8 cellular contexts compared by ENCODE assay signal in the genomic region with DNA sequence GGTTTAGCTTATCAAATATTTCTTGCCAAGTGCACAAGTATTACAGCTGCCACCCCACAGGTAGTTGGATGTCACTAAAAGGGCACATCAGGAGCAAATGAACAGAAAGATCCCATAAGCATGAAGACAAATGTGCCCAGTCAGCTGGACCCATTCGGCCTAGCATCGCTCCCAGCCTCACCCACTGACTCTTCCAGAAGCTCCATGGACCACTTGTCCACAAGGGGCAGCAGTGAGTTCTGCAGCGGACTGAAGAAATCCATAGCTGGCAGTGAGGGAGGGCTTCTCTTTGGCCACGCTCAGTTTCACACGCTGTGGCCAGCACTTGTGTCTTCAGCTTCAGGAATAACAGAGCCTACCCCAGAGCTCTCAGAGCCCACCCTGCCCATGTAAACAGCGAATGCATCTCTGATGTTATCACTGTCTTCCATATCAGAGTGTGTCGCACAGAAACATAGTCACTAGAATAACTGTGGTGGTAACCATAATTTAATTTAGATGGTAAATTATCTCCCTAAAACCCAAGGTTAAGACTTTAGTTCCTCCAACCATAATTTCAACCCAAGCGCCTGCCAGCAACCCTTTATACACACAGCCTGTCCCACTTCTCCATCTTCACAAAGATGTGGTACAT. TPM values are rescaled to one million over a fixed set of nuclear protein-coding genes. Genes with fewer than 3 reads are reported as not detected.
DNase-seq lines count a peak whose midpoint lies in the region; ATAC-seq, FAIRE-seq and TF ChIP-seq lines count a peak whose summit lies in the region.

No MANE protein-coding gene starts in this region.

- ATAC-seq in GM18502 (IDR thresholded peaks at IDR 0.05; ENCODE audit: poor library complexity, unreplicated experiment) (peak; percentile 75), HG03103 (IDR thresholded peaks at IDR 0.05; ENCODE audit: low read depth, unreplicated experiment) (peak; percentile 65)
- peak; percentile 78 for ATAC-seq in activated CD8-positive, alpha-beta T cell treated with anti-CD3 and anti-CD28 coated beads for 36 hours

- no peak overlapping the region for H2BK120ac ChIP-seq in H1 (replicated peaks; ENCODE audit: low read depth, low read length)

- H3K9ac ChIP-seq in H1 (replicated peaks in 1 of 4; ENCODE audit: extremely low read depth in 1 of 4, low read depth in 3 of 4, low read length in 3 of 4), result no peak overlapping the region

- H3K4me1 ChIP-seq in H1 (replicated peaks in 1 of 4; ENCODE audit: control insufficient read depth in 3 of 4, insufficient read depth in 4 of 4, low read length in 3 of 4), result no peaks in the 10 kb centered on the region

- H3K27ac Mint-ChIP-seq in activated CD8-positive, alpha-beta T cell treated with anti-CD3 and anti-CD28 coated beads for 36 hours, result no peak overlapping the region

- H3K23me2 ChIP-seq in H1 (ENCODE audit: low read depth, low read length), result no peaks in the 10 kb centered on the region

- H2BK12ac ChIP-seq in H1 (ENCODE audit: low read depth, low read length), result no peak overlapping the region

- POLR2A ChIA-PET in activated CD8-positive, alpha-beta T cell treated with anti-CD3 and anti-CD28 coated beads for 36 hours (lab: Charles Lee), result interaction anchor here (0.6 kb wide), 1 partner anchor 561 kb away, joined by 3 read pairs; no protein-coding TSS in a partner anchor
- POLR2A ChIA-PET in H1 (lab: Charles Lee; ENCODE audit: partially characterized antibody), result interaction anchor here (1.0 kb wide), 1 partner anchor 14 kb away, joined by 3 read pairs; no protein-coding TSS in a partner anchor

- no peak overlapping the region for H4K5ac ChIP-seq in H1 (ENCODE audit: insufficient read length, low read depth, low read length)

- H3K36me3 ChIP-seq in H1 (ENCODE audit: control insufficient read depth in 2 of 4, insufficient read depth in 4 of 4, low read length in 3 of 4), result no peaks in the 10 kb centered on the region

- H3K36me3 Mint-ChIP-seq in activated CD8-positive, alpha-beta T cell treated with anti-CD3 and anti-CD28 coated beads for 36 hours (ENCODE audit: low read depth), result no peaks in the 10 kb centered on the region

- H3K9me3 ChIP-seq in H1 (ENCODE audit: insufficient read depth in 2 of 2, low read depth in 1 of 2, low read length in 1 of 2), result no peaks in the 10 kb centered on the region

- H3K27ac ChIP-seq in H1 (ENCODE audit: low read depth, low read length), result no peak overlapping the region

- H3K79me1 ChIP-seq in H1 (ENCODE audit: low read depth, low read length), result no peaks in the 10 kb centered on the region

- H2BK20ac ChIP-seq in H1 (ENCODE audit: low read length), result no peak overlapping the region

- H4K20me1 ChIP-seq in H1 (replicated peaks in 1 of 2; ENCODE audit: control insufficient read depth in 1 of 2, insufficient read depth in 2 of 2, low read length in 2 of 2), result no peaks in the 10 kb centered on the region

- no peak overlapping the region for H4K91ac ChIP-seq in H1 (replicated peaks; ENCODE audit: insufficient read length, low read length)

- no peak overlapping the region for H3K4me3 Mint-ChIP-seq in activated CD8-positive, alpha-beta T cell treated with anti-CD3 and anti-CD28 coated beads for 36 hours

- no peak overlapping the region for H2AK5ac ChIP-seq in H1 (ENCODE audit: low read depth, low read length)

- 51% methylated on average over 6 of the region's 8 CpGs; no CpG with 5 or more reads in 1 of the 2 experiments for WGBS in H1 (ENCODE audit: extremely low coverage in 1 of 2, insufficient coverage in 1 of 2, insufficient read length in 1 of 2, insufficient replicate concordance in 2 of 2, low coverage in 1 of 2, low lambda C conversion rate in 2 of 2, missing lambda C conversion rate in 1 of 2), 2 experiments

- peaks cover 20% of the 10 kb centered on the region for H3K27me3 Mint-ChIP-seq in activated CD8-positive, alpha-beta T cell treated with anti-CD3 and anti-CD28 coated beads for 36 hours

- H3K4ac ChIP-seq in H1 (replicated peaks; ENCODE audit: insufficient read length, low read depth, low read length), result no peak overlapping the region

- peak; percentile 68 to 78 for TF ChIP-seq RAD21 in H1 (IDR thresholded peaks at IDR 0.05 in 1 of 2, conservative IDR thresholded peaks at IDR 0.05 in 1 of 2; ENCODE audit: low read depth in 2 of 2, low read length in 2 of 2)

- TF ChIP-seq POLR2A in H1 (IDR thresholded peaks at IDR 0.05; ENCODE audit: control extremely low read depth in 1 of 2, low read depth in 2 of 2, low read length in 2 of 2), result no peak

- no peak overlapping the region for H2BK5ac ChIP-seq in H1 (ENCODE audit: low read depth, low read length)

- TF ChIP-seq CTCF in activated CD8-positive, alpha-beta T cell treated with anti-CD3 and anti-CD28 coated beads for 36 hours (IDR thresholded peaks at IDR 0.05), result peak; percentile 85
- peak; percentile 84 to 99 (median 97) for TF ChIP-seq CTCF in H1 (IDR thresholded peaks at IDR 0.05; ENCODE audit: control extremely low read depth in 1 of 3, insufficient read depth in 1 of 3, low read depth in 1 of 3, low read length in 3 of 3)

- no peaks in the 10 kb centered on the region for H3K79me2 ChIP-seq in H1 (ENCODE audit: control insufficient read depth in 1 of 2, insufficient read depth in 2 of 2, low read length in 2 of 2)

- H3K4me1 Mint-ChIP-seq in activated CD8-positive, alpha-beta T cell treated with anti-CD3 and anti-CD28 coated beads for 36 hours (ENCODE audit: low read depth), result no peaks in the 10 kb centered on the region

- H2AFZ ChIP-seq in H1 (ENCODE audit: low read length), result peak overlapping the region; percentile 47; the same call in 1 of the 2 replicates

- H3K56ac ChIP-seq in H1 (replicated peaks; ENCODE audit: insufficient read length, low read depth, low read length), result no peak overlapping the region

- peak; percentile 69 for DNase-seq in ACHN
- DNase-seq in NCI-H748 (lab: John Stamatoyannopoulos, UW; ENCODE audit: unreplicated experiment), result peak; percentile 78
- DNase-seq in activated CD8-positive, alpha-beta T cell treated with anti-CD3 and anti-CD28 coated beads for 36 hours, result peak; percentile 77
- DNase-seq in H1 (ENCODE audit: low read depth in 1 of 2, low spot score in 2 of 2), result peak; percentile 51 to 88
- peak; percentile 69 for DNase-seq in mucosa of gallbladder (ENCODE audit: low spot score)
- peak; percentile 32 for DNase-seq in stimulated activated CD8-positive, alpha-beta memory T cell treated with anti-CD3 and anti-CD28 coated beads, Interleukin-7, amount 100 ng/mL, for 24 hours (ENCODE audit: low read depth)

- FAIRE-seq in H1 (lab: Jason Lieb, UNC), result peak; percentile 91

- H4K8ac ChIP-seq in H1 (ENCODE audit: extremely low read depth, insufficient read depth, low read length), result no peak overlapping the region

- H2BK15ac ChIP-seq in H1 (ENCODE audit: low read length), result no peak overlapping the region

- no peak overlapping the region for H3K4me3 ChIP-seq in H1 (ENCODE audit: extremely low read depth in 1 of 4, insufficient read depth in 2 of 4, low read depth in 3 of 4, low read length in 4 of 4)

- H3K18ac ChIP-seq in H1 (ENCODE audit: extremely low read depth, low read length), result no peak overlapping the region

- in situ Hi-C loops in ACHN (cut with HindIII; ENCODE audit: low pct_ligation_motif_present, low pct_unique_long_range_greater_than_20kb, low sequenced_read_pairs), result no loop called here

- H3K27me3 ChIP-seq in H1 (replicated peaks in 1 of 4; ENCODE audit: control insufficient read depth in 3 of 4, extremely low read depth in 1 of 4, insufficient read depth in 3 of 4, low read length in 3 of 4), result no peaks in the 10 kb centered on the region

- CTCF ChIA-PET in activated CD8-positive, alpha-beta T cell treated with anti-CD3 and anti-CD28 coated beads for 36 hours (lab: Charles Lee), result interaction anchor here (0.6 to 2.9 kb wide), 52 partner anchors 9 to 1072 kb away, joined by 3 to 50 read pairs (median 4); partner anchors contain the start of genes CGA and SLC35A1
- CTCF ChIA-PET in H1 (lab: Charles Lee; ENCODE audit: partially characterized antibody), result interaction anchor here (0.5 to 7.5 kb wide), 26 partner anchors 8 to 1527 kb away, joined by 3 to 67 read pairs (median 3); no protein-coding TSS in a partner anchor

- H3K4me2 ChIP-seq in H1 (ENCODE audit: insufficient read depth in 1 of 2, low read depth in 2 of 2, low read length in 2 of 2), result no peak overlapping the region

- no peak overlapping the region for H3K23ac ChIP-seq in H1 (ENCODE audit: insufficient read length)

- no peak overlapping the region for H3K14ac ChIP-seq in H1 (ENCODE audit: insufficient read length)

- H3K9me3 Mint-ChIP-seq in activated CD8-positive, alpha-beta T cell treated with anti-CD3 and anti-CD28 coated beads for 36 hours, result no peaks in the 10 kb centered on the region

- intact Hi-C loops in activated CD8-positive, alpha-beta T cell treated with anti-CD3 and anti-CD28 coated beads for 36 hours (cut with micrococcal nuclease), result no loop called here

- TF ChIP-seq EP300 in H1 (IDR thresholded peaks at IDR 0.05; ENCODE audit: borderline replicate concordance in 1 of 2, low read depth in 2 of 2, low read length in 2 of 2), result no peak

TF ChIP-seq in H1, 55 proteins besides CTCF, POLR2A, EP300 and RAD21:
- TF ChIP-seq CBX5 (IDR thresholded peaks at IDR 0.05; ENCODE audit: low read depth, low read length), result no peak
- TF ChIP-seq EGR1 (IDR thresholded peaks at IDR 0.05; ENCODE audit: borderline replicate concordance, low read depth, low read length), result 0 out of 2 replicates have a peak, but pooled peaks have one; percentile 15
- peak; percentile 25; the same call in 1 of the 2 replicates for TF ChIP-seq CREB1 (IDR thresholded peaks at IDR 0.05)
- no peak for TF ChIP-seq CTBP2 (IDR thresholded peaks at IDR 0.05; ENCODE audit: borderline replicate concordance, insufficient read depth, insufficient read length, low read length)
- TF ChIP-seq MAFK (IDR thresholded peaks at IDR 0.05; ENCODE audit: low read depth, low read length), result peak; percentile 76; the same call in 1 of the 2 replicates
- no peak for TF ChIP-seq KDM5A (IDR thresholded peaks at IDR 0.05; ENCODE audit: low read length)
- TF ChIP-seq SP2 (IDR thresholded peaks at IDR 0.05; ENCODE audit: low read length), result no peak
- no peak for TF ChIP-seq ASH2L (IDR thresholded peaks at IDR 0.05; ENCODE audit: low read length)

RNA-seq across cellular contexts. Expression of gene CGA, which starts 15.8 kb away (rescaled TPM):
- total RNA-seq in activated CD8-positive, alpha-beta T cell treated with anti-CD3 and anti-CD28 coated beads for 36 hours, result not detected
- total RNA-seq in H1 (2021; fragmentation: NEBNext Ultra II Directional; extraction: Animal tissue kit (Norgen Biotek cat#: 25700)), result not detected in 2 replicates
- not detected in 2 replicates for polyA plus RNA-seq in H1 (2011; rRNA removed)
- polyA plus RNA-seq in H1 (2011; cell fraction: cytosol; rRNA removed), result not detected
- polyA plus RNA-seq in H1 (2011; cell fraction: nucleus; rRNA removed), result not detected
- polyA plus RNA-seq in H1 (2012, experiment 1 of 2), result not detected in 4 replicates
- not detected for polyA plus RNA-seq in H1 (2012, experiment 2 of 2)
- polyA plus RNA-seq in H1 (2013, experiment 1 of 2), result not detected
- polyA plus RNA-seq in H1 (2013, experiment 2 of 2), result not detected
- not detected in 2 replicates for polyA minus RNA-seq in H1 (2011; rRNA and poly(A)+ RNA removed)
- 7.1 TPM for polyA minus RNA-seq in H1 (2011; cell fraction: cytosol; rRNA and poly(A)+ RNA removed)
- polyA minus RNA-seq in H1 (2011; cell fraction: nucleus; rRNA and poly(A)+ RNA removed), result 4.2 TPM
- total RNA-seq in mucosa of gallbladder, result not detected
